1 cellular context compared by ENCODE assay signal in genomic region chr14:66046035-66046434, GRCh38.
A peak's percentile ranks its signal among the peaks of the same experiment; 100 is the strongest.
TF ChIP-seq lines count a peak whose summit lies in the region.

No MANE protein-coding gene starts in this region.

TF ChIP-seq in H1, 55 proteins besides CTCF, POLR2A, EP300 and RAD21:
- TF ChIP-seq ATF3 (IDR thresholded peaks at IDR 0.05; ENCODE audit: insufficient read depth, low read depth, low read length) = no peak
- TF ChIP-seq, protein P1, sequence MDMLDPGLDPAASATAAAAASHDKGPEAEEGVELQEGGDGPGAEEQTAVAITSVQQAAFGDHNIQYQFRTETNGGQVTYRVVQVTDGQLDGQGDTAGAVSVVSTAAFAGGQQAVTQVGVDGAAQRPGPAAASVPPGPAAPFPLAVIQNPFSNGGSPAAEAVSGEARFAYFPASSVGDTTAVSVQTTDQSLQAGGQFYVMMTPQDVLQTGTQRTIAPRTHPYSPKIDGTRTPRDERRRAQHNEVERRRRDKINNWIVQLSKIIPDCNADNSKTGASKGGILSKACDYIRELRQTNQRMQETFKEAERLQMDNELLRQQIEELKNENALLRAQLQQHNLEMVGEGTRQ (IDR thresholded peaks at IDR 0.05; ENCODE audit: low read length) = peak; percentile 65
